ENCODE assay signal across 14 cellular contexts in the genomic region with DNA sequence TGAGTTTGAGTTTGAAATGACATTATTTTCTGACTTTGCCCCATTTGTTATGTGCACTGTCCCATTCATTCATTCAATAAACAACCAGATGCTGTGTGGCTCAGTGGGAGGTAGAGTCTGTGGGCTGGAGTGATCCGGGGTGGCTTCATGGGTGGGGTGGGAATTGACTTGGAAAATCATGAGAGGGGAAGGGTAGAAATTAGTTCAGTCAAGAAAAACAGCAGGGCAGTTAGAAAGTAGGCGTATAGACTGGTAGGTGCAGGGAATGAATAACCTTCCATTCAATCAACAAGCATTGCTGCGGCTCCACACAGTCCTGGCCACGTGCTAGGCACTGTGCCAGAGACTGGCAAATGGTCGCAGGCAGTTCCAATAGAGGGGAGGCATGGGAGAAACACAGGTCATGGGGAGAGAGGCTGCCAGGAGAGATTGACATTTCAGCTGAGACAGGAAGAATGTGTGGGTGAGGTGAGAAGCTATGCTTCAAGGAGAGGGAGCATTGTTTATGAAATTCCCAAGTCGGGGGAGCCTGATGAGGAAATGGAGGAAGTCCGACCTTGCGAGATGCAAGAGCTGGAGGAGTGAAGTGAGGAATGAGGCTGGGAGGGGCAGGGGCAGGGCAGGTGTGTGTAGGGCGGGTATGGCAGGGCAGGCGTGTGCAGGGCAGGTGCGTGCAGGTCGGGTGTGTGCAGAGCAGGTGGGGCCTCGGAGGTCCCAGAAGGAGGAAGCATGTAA. TPM values are rescaled to one million over a fixed set of nuclear protein-coding genes. Genes with fewer than 3 reads are reported as not detected.
DNase-seq lines count a peak whose midpoint lies in the region; ATAC-seq, FAIRE-seq and TF ChIP-seq lines count a peak whose summit lies in the region.
"Had no signal": no experiment of that assay in that cellular context is flagged by ENCODE, and none has a peak within 500 bp of the region (broad histone marks: within the 10 kb centered on the region; RNA-seq: fewer than 3 reads in every experiment).

No MANE protein-coding gene starts in this region.

- H3K27me3 ChIP-seq in lung (ENCODE audit: control insufficient read depth, insufficient read depth) (no peaks in the 10 kb centered on the region), right lobe of liver (no peaks in the 10 kb centered on the region)

- TF ChIP-seq POLR2A in GM12892 (IDR thresholded peaks at IDR 0.05; ENCODE audit: low read depth, low read length) (no peak), right lobe of liver (IDR thresholded peaks at IDR 0.05) (no peak)

- DNase-seq in CD1c-positive myeloid dendritic cell (ENCODE audit: extremely low spot score) (peak; percentile 36), NCI-H2029 treated with DMSO at 0.1 percent for 48 hours (lab: John Stamatoyannopoulos, UW) (peak; percentile 54), epithelial cell of prostate (ENCODE audit: low read depth, low spot score) (no peak), lung (ENCODE audit: low spot score) (no peak), GM12892 (ENCODE audit: insufficient read length) (no peak), right lobe of liver (no peak)
- DNase-seq: activated naive CD4-positive, alpha-beta T cell treated with anti-CD3 and anti-CD28 coated beads for 36 hours; Karpas-422; nucleus accumbens had no signal

- no peak overlapping the region for H3K4me3 ChIP-seq in lung
- no peak overlapping the region for H3K4me3 ChIP-seq in right lobe of liver

- TF ChIP-seq CTCF in lung (IDR thresholded peaks at IDR 0.05; ENCODE audit: control extremely low read depth, extremely low read depth): no peak
- TF ChIP-seq CTCF in right lobe of liver (IDR thresholded peaks at IDR 0.05): no peak

- H3K27ac ChIP-seq in epithelial cell of prostate: peak overlapping the region; percentile 35
- H3K27ac ChIP-seq in lung (ENCODE audit: low read depth in 1 of 2, low read length in 1 of 2): no peak overlapping the region
- H3K27ac ChIP-seq in right lobe of liver: no peak overlapping the region
- H3K27ac ChIP-seq: RWPE1 had no signal

- FAIRE-seq in GM12892 (lab: Jason Lieb, UNC): no peak
- FAIRE-seq: GM18507, islet of Langerhans had no signal

- H3K36me3 ChIP-seq in lung (ENCODE audit: control insufficient read depth in 2 of 2, insufficient read depth in 2 of 2, low read length in 2 of 2) (no peaks in the 10 kb centered on the region), right lobe of liver (no peaks in the 10 kb centered on the region)

- H3K4me1 ChIP-seq in lung (ENCODE audit: control insufficient read depth in 2 of 2, insufficient read depth in 2 of 2, low read length in 2 of 2) (peaks cover 0 to 2% of the 10 kb centered on the region in 2 donors), right lobe of liver (peaks cover 0 to 4% (median 0%) of the 10 kb centered on the region in 4 donors)

- H3K9me3 ChIP-seq in lung (ENCODE audit: control insufficient read depth in 2 of 2, insufficient read depth in 1 of 2, low read length in 1 of 2) (peaks cover 0 to 4% of the 10 kb centered on the region in 2 donors), right lobe of liver (no peaks in the 10 kb centered on the region)

- ATAC-seq in lung (ENCODE audit: insufficient read depth, low FRiP score) (peak; percentile 56), GM19035 (IDR thresholded peaks at IDR 0.05; ENCODE audit: unreplicated experiment) (no peak), right lobe of liver (no peak), HG02884 (IDR thresholded peaks at IDR 0.05; ENCODE audit: unreplicated experiment) (no peak)

- WGBS in lung, 2 donors: 40 to 44% methylated on average over 13 of the region's 13 CpGs
- 45% methylated on average over 9 of the region's 13 CpGs for WGBS in right lobe of liver (ENCODE audit: insufficient coverage, low coverage, low lambda C conversion rate, missing lambda C conversion rate)

- intact Hi-C loops in right lobe of liver (cut with DNase I): no loop called here

RNA-seq across cellular contexts. Expression of gene PPARGC1B, which starts 54.5 kb away (rescaled TPM):
- total RNA-seq in lung: 10 to 100 TPM in 1 of 2 donors, 1 to 10 TPM in 1; 2.0 to 11.0 TPM
- 1 to 10 TPM; 1.4 to 2.9 TPM for polyA plus RNA-seq in lung
- 4.7 TPM for polyA plus RNA-seq in GM12892 (2012; ENCODE audit: missing spikeins)
- 1 to 10 TPM; 2.3 to 7.5 (median 3.9) TPM for total RNA-seq in right lobe of liver

Comparison
In these comparisons a context has a peak if more than half of its experiments do, and no peak if none do; other contexts are left out.
1. DNase-seq: peak in CD1c-positive myeloid dendritic cell (single experiment) and NCI-H2029 treated with DMSO at 0.1 percent for 48 hours (single experiment); none in epithelial cell of prostate (single experiment), lung (single experiment), GM12892 (single experiment) and right lobe of liver (0 of 3).